16 cellular contexts compared by ENCODE assay signal in the genomic region with DNA sequence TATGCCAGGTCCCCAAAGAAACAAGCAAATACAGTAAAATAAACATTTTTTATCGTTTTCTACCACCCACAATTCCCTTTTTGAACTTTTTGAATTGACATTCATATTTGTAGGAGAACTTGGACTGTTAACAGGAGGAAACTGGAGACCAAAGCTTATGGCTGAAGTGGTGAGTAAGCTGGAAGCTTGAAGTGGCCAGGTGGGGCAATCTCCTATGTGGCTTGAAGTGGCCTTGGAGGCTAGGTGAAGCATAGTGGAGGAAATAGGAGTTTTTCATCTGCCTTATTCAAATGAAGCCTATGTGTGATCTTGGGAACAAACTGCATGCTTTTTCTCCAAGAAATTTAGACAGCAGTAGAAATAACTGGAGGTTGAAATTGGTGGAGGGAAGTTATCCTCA.
DNase-seq lines count a peak whose midpoint lies in the region; ATAC-seq and TF ChIP-seq lines count a peak whose summit lies in the region.
"Had no signal": no experiment of that assay in that cellular context is flagged by ENCODE, and none has a peak within 500 bp of the region (broad histone marks: within the 10 kb centered on the region; RNA-seq: fewer than 3 reads in every experiment).

No MANE protein-coding gene starts in this region.

- H3K9me3 ChIP-seq in smooth muscle cell (replicated peaks; ENCODE audit: low read depth): no peaks in the 10 kb centered on the region

- no peak overlapping the region for H2AFZ ChIP-seq in smooth muscle cell (ENCODE audit: low read depth)
- H2AFZ ChIP-seq: GM23338 had no signal

- TF ChIP-seq CTCF in smooth muscle cell (IDR thresholded peaks at IDR 0.05; ENCODE audit: borderline replicate concordance, insufficient read depth, poor library complexity, severe bottlenecking): no peak

- H3F3A ChIP-seq in smooth muscle cell (ENCODE audit: low read depth): no peaks in the 10 kb centered on the region

- ATAC-seq in GM19455 (IDR thresholded peaks at IDR 0.05; ENCODE audit: unreplicated experiment): no peak
- ATAC-seq: GM23338 had no signal

- H3K36me3 ChIP-seq in smooth muscle cell (ENCODE audit: low read depth): no peaks in the 10 kb centered on the region
- H3K36me3 ChIP-seq: BLaER1 treated with 17β-estradiol and CSF1 and Interleukin-3, amounts not matched to agents 10 nM and 100 nM had no signal

- no peaks in the 10 kb centered on the region for H4K20me1 ChIP-seq in smooth muscle cell (ENCODE audit: low read depth)
- H4K20me1 ChIP-seq: BLaER1 treated with 17β-estradiol and CSF1 and Interleukin-3, amounts not matched to agents 10 nM and 100 nM had no signal

- peak; percentile 8 for DNase-seq in COLO668 (lab: John Stamatoyannopoulos, UW; ENCODE audit: unreplicated experiment)
- DNase-seq in DMS79 (lab: John Stamatoyannopoulos, UW): peak; percentile 61
- peak; percentile 23 for DNase-seq in NCI-H2029 treated with DMSO at 0.1 percent for 48 hours (lab: John Stamatoyannopoulos, UW)
- peak; percentile 89 for DNase-seq in NCI-H510A treated with DMSO at 0.1 percent for 48 hours (lab: John Stamatoyannopoulos, UW)
- DNase-seq in smooth muscle cell (lab: John Stamatoyannopoulos, UW; ENCODE audit: unreplicated experiment): no peak
- DNase-seq in NCI-H446 (lab: John Stamatoyannopoulos, UW): no peak
- no peak for DNase-seq in SIG-M5 (lab: John Stamatoyannopoulos, UW)
- DNase-seq: ACHN; Calu3; CD4-positive, CD25-positive, alpha-beta regulatory T cell; DMS 273 treated with DMSO at 0.1 percent for 48 hours; H7; IMR-90 had no signal

- no peak overlapping the region for H3K4me3 ChIP-seq in smooth muscle cell
- H3K4me3 ChIP-seq: BLaER1 treated with 17β-estradiol and CSF1 and Interleukin-3, amounts not matched to agents 10 nM and 100 nM; GM23338 had no signal

- no peak overlapping the region for H3K4me2 ChIP-seq in smooth muscle cell
- H3K4me2 ChIP-seq: BLaER1 treated with 17β-estradiol and CSF1 and Interleukin-3, amounts not matched to agents 10 nM and 100 nM; GM23338 had no signal

- 68% methylated on average over 1 of the region's 1 CpG for WGBS in smooth muscle cell (ENCODE audit: low lambda C conversion rate)

- no peaks in the 10 kb centered on the region for H3K79me2 ChIP-seq in smooth muscle cell (ENCODE audit: low read depth)

- no peak overlapping the region for H3K9ac ChIP-seq in smooth muscle cell (ENCODE audit: low read depth)
- H3K9ac ChIP-seq: BLaER1 treated with 17β-estradiol and CSF1 and Interleukin-3, amounts not matched to agents 10 nM and 100 nM had no signal

- H3K27ac ChIP-seq in smooth muscle cell (ENCODE audit: low read depth): no peak overlapping the region
- H3K27ac ChIP-seq: BLaER1 treated with 17β-estradiol and CSF1 and Interleukin-3, amounts not matched to agents 10 nM and 100 nM had no signal

- no peaks in the 10 kb centered on the region for H3K27me3 ChIP-seq in smooth muscle cell (ENCODE audit: low read depth)
- H3K27me3 ChIP-seq: BLaER1 treated with 17β-estradiol and CSF1 and Interleukin-3, amounts not matched to agents 10 nM and 100 nM had no signal

- peaks cover 8% of the 10 kb centered on the region for H3K4me1 ChIP-seq in smooth muscle cell (ENCODE audit: low read depth)
- H3K4me1 ChIP-seq: BLaER1 treated with 17β-estradiol and CSF1 and Interleukin-3, amounts not matched to agents 10 nM and 100 nM had no signal

Comparison
In these comparisons a context has a peak if more than half of its experiments do, and no peak if none do; other contexts are left out.
1. DNase-seq: peak in COLO668 (single experiment), DMS79 (single experiment), NCI-H2029 treated with DMSO at 0.1 percent for 48 hours (single experiment) and NCI-H510A treated with DMSO at 0.1 percent for 48 hours (single experiment); none in smooth muscle cell (single experiment), NCI-H446 (0 of 2) and SIG-M5 (single experiment).